In genomic region chr18:58937204-58937603, GRCh38 we compare ENCODE assay signal across 10 cellular contexts.
A peak's percentile ranks its signal among the peaks of the same experiment; 100 is the strongest.
DNase-seq lines count a peak whose midpoint lies in the region; ATAC-seq, FAIRE-seq and TF ChIP-seq lines count a peak whose summit lies in the region.
"Had no signal": no experiment of that assay in that cellular context is flagged by ENCODE, and none has a peak within 500 bp of the region (broad histone marks: within the 10 kb centered on the region; RNA-seq: fewer than 3 reads in every experiment).

No MANE protein-coding gene starts in this region.

- no peaks in the 10 kb centered on the region for H3K36me3 Mint-ChIP-seq in activated T-helper 1 cell treated with anti-CD3 and anti-CD28 coated beads, Interleukin-12 subunit alpha, Interleukin-12 subunit beta, Interleukin-2, Interleukin-4 antibody, amounts not matched to agents 30 ng/mL and 10 ng/mL and 1 ng/mL, durations not matched to agents 14 hours and 24 hours and 36 hours (ENCODE audit: low read depth)

- POLR2A ChIA-PET in PC-3 (lab: Charles Lee; ENCODE audit: unreplicated experiment): no interaction called here

- H3K36me3 ChIP-seq in PC-3 (ENCODE audit: low read depth, low read length) (peaks cover 32% of the 10 kb centered on the region), prostate gland (no peaks in the 10 kb centered on the region)

- H3K4me1 ChIP-seq in PC-3 (ENCODE audit: insufficient read depth, low read length) (peaks cover 18% of the 10 kb centered on the region), prostate gland (replicated peaks) (peaks cover 5% of the 10 kb centered on the region)

- no peak overlapping the region for H3K4me3 ChIP-seq in PC-3 (ENCODE audit: low read length)
- H3K4me3 ChIP-seq in prostate gland: no peak overlapping the region

- peaks cover 26% of the 10 kb centered on the region for H3K79me2 ChIP-seq in PC-3 (ENCODE audit: low read length)

- BruUV-seq in PC-3 (replicated peaks; lab: Mats Ljungman, UMichigan): no TSS peak

- no peak overlapping the region for H2AFZ ChIP-seq in PC-3 (ENCODE audit: low read length)

- FAIRE-seq in endometrium (lab: Jason Lieb, UNC): peak; percentile 29

- peaks cover 5% of the 10 kb centered on the region for H3K27me3 Mint-ChIP-seq in activated T-helper 1 cell treated with anti-CD3 and anti-CD28 coated beads, Interleukin-12 subunit alpha, Interleukin-12 subunit beta, Interleukin-2, Interleukin-4 antibody, amounts not matched to agents 30 ng/mL and 10 ng/mL and 1 ng/mL, durations not matched to agents 14 hours and 24 hours and 36 hours (ENCODE audit: insufficient read depth)

- no peak for TF ChIP-seq POLR2A in prostate gland (IDR thresholded peaks at IDR 0.05)

- H3K4me3 Mint-ChIP-seq in activated T-helper 1 cell treated with anti-CD3 and anti-CD28 coated beads, Interleukin-12 subunit alpha, Interleukin-12 subunit beta, Interleukin-2, Interleukin-4 antibody, amounts not matched to agents 30 ng/mL and 10 ng/mL and 1 ng/mL, durations not matched to agents 14 hours and 24 hours and 36 hours: no peak overlapping the region

- H3K27ac ChIP-seq in PC-3 (ENCODE audit: low read length) (peak overlapping the region; percentile 1; the same call in 1 of the 2 replicates), prostate gland (peak overlapping the region; percentile 4 to 63)

- H3K9me3 ChIP-seq in PC-3 (ENCODE audit: low read length) (no peaks in the 10 kb centered on the region), prostate gland (no peaks in the 10 kb centered on the region)

- no peak overlapping the region for H3K9ac ChIP-seq in PC-3 (ENCODE audit: low read length)

- H3K4me1 Mint-ChIP-seq in activated T-helper 1 cell treated with anti-CD3 and anti-CD28 coated beads, Interleukin-12 subunit alpha, Interleukin-12 subunit beta, Interleukin-2, Interleukin-4 antibody, amounts not matched to agents 30 ng/mL and 10 ng/mL and 1 ng/mL, durations not matched to agents 14 hours and 24 hours and 36 hours (ENCODE audit: low read depth): no peaks in the 10 kb centered on the region

- intact Hi-C loops in PC-3 (cut with micrococcal nuclease): no loop called here
- intact Hi-C loops in prostate gland (cut with DNase I): no loop called here
- intact Hi-C loops in activated T-helper 1 cell treated with anti-CD3 and anti-CD28 coated beads, Interleukin-12 subunit alpha, Interleukin-12 subunit beta, Interleukin-2, Interleukin-4 antibody, amounts not matched to agents 30 ng/mL and 10 ng/mL and 1 ng/mL, durations not matched to agents 14 hours and 24 hours and 36 hours (cut with micrococcal nuclease): no loop called here

- peaks cover 3% of the 10 kb centered on the region for H3F3A ChIP-seq in PC-3 (ENCODE audit: low read length, unreplicated experiment)

- peak; percentile 68 for ATAC-seq in PC-3

- TF ChIP-seq CTCF in PC-3 (conservative IDR thresholded peaks at IDR 0.05; ENCODE audit: low read depth, low read length): no peak
- no peak for TF ChIP-seq CTCF in prostate gland (IDR thresholded peaks at IDR 0.05)

- H4K20me1 ChIP-seq in PC-3 (ENCODE audit: low read length): no peaks in the 10 kb centered on the region

- CTCF ChIA-PET in PC-3 (lab: Charles Lee): no interaction called here

- 77% methylated on average over 3 of the region's 3 CpGs for WGBS in prostate gland

- DNase-seq in GDM1 (lab: John Stamatoyannopoulos, UW) (peak; percentile 23), PC-3 (no peak), prostate gland (ENCODE audit: low spot score) (no peak), NCI-H2196 treated with DMSO at 0.1 percent for 48 hours (lab: John Stamatoyannopoulos, UW; ENCODE audit: unreplicated experiment) (no peak), NCI-H524 treated with DMSO at 0.1 percent for 48 hours (lab: John Stamatoyannopoulos, UW) (no peak), HuH-7 (ENCODE audit: low spot score) (no peak)
- no peak for DNase-seq in activated T-helper 1 cell treated with anti-CD3 and anti-CD28 coated beads, Interleukin-12 subunit alpha, Interleukin-12 subunit beta, Interleukin-2, Interleukin-4 antibody, amounts not matched to agents 30 ng/mL and 10 ng/mL and 1 ng/mL, durations not matched to agents 14 hours and 24 hours and 36 hours (ENCODE audit: low spot score)
- DNase-seq: NCI-H1105, nucleus accumbens had no signal

- H3K4me2 ChIP-seq in PC-3 (ENCODE audit: low read length): peak overlapping the region; percentile 38; the same call in 1 of the 2 replicates

- no peak overlapping the region for H3K27ac Mint-ChIP-seq in activated T-helper 1 cell treated with anti-CD3 and anti-CD28 coated beads, Interleukin-12 subunit alpha, Interleukin-12 subunit beta, Interleukin-2, Interleukin-4 antibody, amounts not matched to agents 30 ng/mL and 10 ng/mL and 1 ng/mL, durations not matched to agents 14 hours and 24 hours and 36 hours

- no peaks in the 10 kb centered on the region for H3K9me3 Mint-ChIP-seq in activated T-helper 1 cell treated with anti-CD3 and anti-CD28 coated beads, Interleukin-12 subunit alpha, Interleukin-12 subunit beta, Interleukin-2, Interleukin-4 antibody, amounts not matched to agents 30 ng/mL and 10 ng/mL and 1 ng/mL, durations not matched to agents 14 hours and 24 hours and 36 hours

- H3K27me3 ChIP-seq in PC-3 (ENCODE audit: low read length): no peaks in the 10 kb centered on the region
- H3K27me3 ChIP-seq in prostate gland (replicated peaks; ENCODE audit: insufficient read depth): no peaks in the 10 kb centered on the region

- H3K9me2 ChIP-seq in PC-3 (replicated peaks; ENCODE audit: low read length): no peaks in the 10 kb centered on the region
